28 cellular contexts compared by ENCODE assay signal in genomic region chr2:162917626-162918025, GRCh38.
"Had no signal": no experiment of that assay in that cellular context is flagged by ENCODE, and none has a peak within 500 bp of the region (broad histone marks: within the 10 kb centered on the region; RNA-seq: fewer than 3 reads in every experiment).

No MANE protein-coding gene starts in this region.

- H3K4me3 ChIP-seq: ascending aorta, hepatocyte, left lung, neural progenitor cell, sigmoid colon, thoracic aorta had no signal

- DNase-seq: activated CD4-positive, alpha-beta memory T cell treated with anti-CD3 and anti-CD28 coated beads, Interleukin-2, amount 10 ng/mL, durations not matched to agents 7 days and 5 days; activated CD4-positive, alpha-beta T cell treated with anti-CD3 and anti-CD28 coated beads, Interleukin-2, amount 10 ng/mL, durations not matched to agents 24 days and 14 days; activated CD8-positive, alpha-beta memory T cell treated with anti-CD3 and anti-CD28 coated beads, Interleukin-2, amount 10 ng/mL, durations not matched to agents 7 days and 5 days; activated gamma-delta T cell; activated T-cell treated with anti-CD3 and anti-CD28 coated beads for 4 hours; brain microvascular endothelial cell; central memory CD4-positive, alpha-beta T cell; effector memory CD8-positive, alpha-beta T cell; foreskin melanocyte; kidney glomerular epithelial cell; left lung; naive thymus-derived CD8-positive, alpha-beta T cell; retina; sigmoid colon; stimulated activated CD4-positive, alpha-beta T cell treated with anti-CD3 and anti-CD28 coated beads, Interleukin-4, amount 100 ng/mL, for 1 hour; stimulated activated naive CD4-positive, alpha-beta T cell had no signal

- H3K79me2 ChIP-seq: hepatocyte had no signal

- H3K4me3 Mint-ChIP-seq: activated CD4-positive, alpha-beta memory T cell treated with anti-CD3 and anti-CD28 coated beads, Interleukin-2, amount 10 ng/mL, durations not matched to agents 7 days and 5 days; activated CD4-positive, alpha-beta T cell treated with anti-CD3 and anti-CD28 coated beads, Interleukin-2, amount 10 ng/mL, durations not matched to agents 24 days and 14 days; activated CD8-positive, alpha-beta memory T cell treated with anti-CD3 and anti-CD28 coated beads, Interleukin-2, amount 10 ng/mL, durations not matched to agents 7 days and 5 days; effector memory CD8-positive, alpha-beta T cell; mesothelial cell of epicardium; naive thymus-derived CD8-positive, alpha-beta T cell; neural progenitor cell; T-helper 2 cell treated with Interferon-gamma antibody and Interleukin-4, amounts not matched to agents 5 μg/mL and 100 μg/mL, for 36 hours; type B pancreatic cell had no signal

- H3K36me3 Mint-ChIP-seq: activated CD8-positive, alpha-beta memory T cell treated with anti-CD3 and anti-CD28 coated beads, Interleukin-2, amount 10 ng/mL, durations not matched to agents 7 days and 5 days; activated naive CD4-positive, alpha-beta T cell treated with anti-CD3 and anti-CD28 coated beads, Interleukin-2, amount 50 U/mL, for 72 hours; mesothelial cell of epicardium; naive thymus-derived CD8-positive, alpha-beta T cell; neural progenitor cell; type B pancreatic cell had no signal

- H3K27me3 ChIP-seq: ascending aorta, brain microvascular endothelial cell, hepatocyte, left lung, neural progenitor cell, sigmoid colon had no signal

- H3K9me3 ChIP-seq: ascending aorta, sigmoid colon, thoracic aorta had no signal

- H3K4me1 Mint-ChIP-seq: activated CD4-positive, alpha-beta memory T cell treated with anti-CD3 and anti-CD28 coated beads, Interleukin-2, amount 10 ng/mL, durations not matched to agents 7 days and 5 days; activated CD4-positive, alpha-beta T cell treated with anti-CD3 and anti-CD28 coated beads, Interleukin-2, amount 10 ng/mL, durations not matched to agents 24 days and 14 days; activated CD8-positive, alpha-beta memory T cell treated with anti-CD3 and anti-CD28 coated beads, Interleukin-2, amount 10 ng/mL, durations not matched to agents 7 days and 5 days; mesothelial cell of epicardium; naive thymus-derived CD8-positive, alpha-beta T cell; neural progenitor cell had no signal

- H3K27ac Mint-ChIP-seq: activated CD4-positive, alpha-beta memory T cell treated with anti-CD3 and anti-CD28 coated beads, Interleukin-2, amount 10 ng/mL, durations not matched to agents 7 days and 5 days; activated CD4-positive, alpha-beta T cell treated with anti-CD3 and anti-CD28 coated beads, Interleukin-2, amount 10 ng/mL, durations not matched to agents 24 days and 14 days; activated CD8-positive, alpha-beta memory T cell treated with anti-CD3 and anti-CD28 coated beads, Interleukin-2, amount 10 ng/mL, durations not matched to agents 7 days and 5 days; activated naive CD4-positive, alpha-beta T cell treated with anti-CD3 and anti-CD28 coated beads, Interleukin-2, amount 50 U/mL, for 72 hours; effector memory CD8-positive, alpha-beta T cell; mesothelial cell of epicardium; naive thymus-derived CD8-positive, alpha-beta T cell; neural progenitor cell; progenitor cell of endocrine pancreas; T-helper 2 cell treated with Interferon-gamma antibody and Interleukin-4, amounts not matched to agents 5 μg/mL and 100 μg/mL, for 36 hours; type B pancreatic cell had no signal

- H3K9ac ChIP-seq: neural progenitor cell had no signal

- H3K4me1 ChIP-seq: ascending aorta, left lung, neural progenitor cell, sigmoid colon had no signal

- H3K36me3 ChIP-seq: ascending aorta, brain microvascular endothelial cell, left lung, neural progenitor cell, sigmoid colon, thoracic aorta had no signal

- H3K27ac ChIP-seq: ascending aorta, brain microvascular endothelial cell, hepatocyte, left lung, neural progenitor cell, sigmoid colon, thoracic aorta, VCaP had no signal

- H3K27me3 Mint-ChIP-seq: activated CD4-positive, alpha-beta memory T cell treated with anti-CD3 and anti-CD28 coated beads, Interleukin-2, amount 10 ng/mL, durations not matched to agents 7 days and 5 days; activated CD4-positive, alpha-beta T cell treated with anti-CD3 and anti-CD28 coated beads, Interleukin-2, amount 10 ng/mL, durations not matched to agents 24 days and 14 days; activated CD8-positive, alpha-beta memory T cell treated with anti-CD3 and anti-CD28 coated beads, Interleukin-2, amount 10 ng/mL, durations not matched to agents 7 days and 5 days; effector memory CD8-positive, alpha-beta T cell; type B pancreatic cell had no signal

- H3K9me3 Mint-ChIP-seq: activated CD4-positive, alpha-beta T cell treated with anti-CD3 and anti-CD28 coated beads, Interleukin-2, amount 10 ng/mL, durations not matched to agents 24 days and 14 days; mesothelial cell of epicardium; neural progenitor cell; T-helper 2 cell treated with Interferon-gamma antibody and Interleukin-4, amounts not matched to agents 5 μg/mL and 100 μg/mL, for 36 hours had no signal

- H3K4me2 ChIP-seq: hepatocyte, neural progenitor cell had no signal

- ATAC-seq: activated CD4-positive, CD25-positive, alpha-beta regulatory T cell treated with anti-CD3 and anti-CD28 coated beads, Interleukin-2, amount 50 U/mL, for 24 hours; activated CD8-positive, alpha-beta memory T cell treated with anti-CD3 and anti-CD28 coated beads, Interleukin-2, amount 10 ng/mL, durations not matched to agents 7 days and 5 days; activated naive CD4-positive, alpha-beta T cell treated with anti-CD3 and anti-CD28 coated beads, Interleukin-2, amount 50 U/mL, for 72 hours; effector memory CD8-positive, alpha-beta T cell; esophagus mucosa; left lung; naive thymus-derived CD8-positive, alpha-beta T cell had no signal
